8 cellular contexts compared by ENCODE assay signal in genomic region chr4:141220655-141221605, GRCh38. TPM values are rescaled to one million over a fixed set of nuclear protein-coding genes. Genes with fewer than 3 reads are reported as not detected.
DNase-seq lines count a peak whose midpoint lies in the region; ATAC-seq and TF ChIP-seq lines count a peak whose summit lies in the region.

TSS of gene ZNF330 (plus strand) at chr4:141220895. CDS start at chr4:141222372, 1,477 bp downstream.

- peak; percentile 50 for TF ChIP-seq CTCF in endodermal cell (conservative IDR thresholded peaks at IDR 0.05)

- H3K56ac ChIP-seq in mesendoderm (ENCODE audit: low read length) = peak within 1 kb of the TSS; percentile 90

- H3K4me2 ChIP-seq in mesendoderm (ENCODE audit: low read length) = peak within 1 kb of the TSS; percentile 5

- H3K4me1 Mint-ChIP-seq in endodermal cell = peaks cover 15% of the 10 kb centered on the region

- no peak within 1 kb of the TSS for H2AK5ac ChIP-seq in mesendoderm (ENCODE audit: low read length)

- no peak within 1 kb of the TSS for H2BK15ac ChIP-seq in mesendoderm (replicated peaks; ENCODE audit: low read depth)

- no peak within 1 kb of the TSS for H3K23ac ChIP-seq in mesendoderm (ENCODE audit: low read length)

- no peaks in the 10 kb centered on the region for H3K9me3 ChIP-seq in endodermal cell (ENCODE audit: control insufficient read depth, low read length)

- H3K27ac ChIP-seq in endodermal cell (ENCODE audit: low read depth, low read length) = peak within 1 kb of the TSS; percentile 47
- H3K27ac ChIP-seq in mesendoderm (ENCODE audit: low read depth, low read length) = no peak within 1 kb of the TSS

- H3K36me3 ChIP-seq in endodermal cell (ENCODE audit: control insufficient read depth, insufficient read depth, low read length) (peaks cover 21% of the 10 kb centered on the region), mesendoderm (ENCODE audit: control insufficient read depth, insufficient read depth, low read length) (no peaks in the 10 kb centered on the region)

- no peaks in the 10 kb centered on the region for H3K27me3 ChIP-seq in endodermal cell (ENCODE audit: control insufficient read depth, insufficient read depth, low read length, poor library complexity, severe bottlenecking)
- no peaks in the 10 kb centered on the region for H3K27me3 ChIP-seq in mesendoderm (ENCODE audit: insufficient read depth, low read length, poor library complexity)

- H3K4me1 ChIP-seq in endodermal cell (ENCODE audit: control insufficient read depth, insufficient read depth, low read length) (no peaks in the 10 kb centered on the region), mesendoderm (ENCODE audit: control insufficient read depth, low read depth, low read length) (no peaks in the 10 kb centered on the region)

- H3K9me3 Mint-ChIP-seq in endodermal cell = no peaks in the 10 kb centered on the region

- peak within 1 kb of the TSS; percentile 35 for H4K5ac ChIP-seq in mesendoderm (ENCODE audit: low read length)

- no peak within 1 kb of the TSS for H2BK5ac ChIP-seq in mesendoderm (ENCODE audit: low read length)

- no peak within 1 kb of the TSS for H4K8ac ChIP-seq in mesendoderm (ENCODE audit: low read depth, low read length)

- H3K4me3 Mint-ChIP-seq in endodermal cell = peak within 1 kb of the TSS; percentile 91

- H3K27ac Mint-ChIP-seq in endodermal cell = peak within 1 kb of the TSS; percentile 57

- peaks cover 16% of the 10 kb centered on the region for H3K36me3 Mint-ChIP-seq in endodermal cell (ENCODE audit: low read depth)

- peaks cover 2% of the 10 kb centered on the region for H3K27me3 Mint-ChIP-seq in endodermal cell (ENCODE audit: insufficient read depth)

- WGBS in endodermal cell (ENCODE audit: insufficient coverage in 1 of 2, insufficient read length in 1 of 2), 2 experiments = 1% methylated on average over 40 to 56 of the region's 56 CpGs
- no CpG with 5 or more reads among the region's 56 CpGs for WGBS in mesendoderm (ENCODE audit: extremely low coverage, insufficient coverage, low lambda C conversion rate)

- H3K9ac ChIP-seq in endodermal cell (ENCODE audit: extremely low read depth, low read length, poor library complexity, severe bottlenecking) = peak within 1 kb of the TSS; percentile 64
- H3K9ac ChIP-seq in mesendoderm (ENCODE audit: low read length) = peak within 1 kb of the TSS; percentile 88

- peak within 1 kb of the TSS; percentile 35 for H3K18ac ChIP-seq in mesendoderm (ENCODE audit: low read length)

- peak; percentile 93 for ATAC-seq in GM19452 (IDR thresholded peaks at IDR 0.05; ENCODE audit: unreplicated experiment)

- H2BK120ac ChIP-seq in mesendoderm (ENCODE audit: low read depth, low read length) = no peak within 1 kb of the TSS

- H3K4ac ChIP-seq in mesendoderm (ENCODE audit: low read depth, low read length) = peak within 1 kb of the TSS; percentile 76

- H3K79me2 ChIP-seq in mesendoderm (ENCODE audit: control insufficient read depth, insufficient read depth, low read length) = peaks cover 5% of the 10 kb centered on the region

- H3K79me1 ChIP-seq in mesendoderm (ENCODE audit: low read length) = no peaks in the 10 kb centered on the region

- DNase-seq in COR-L47 (lab: John Stamatoyannopoulos, UW) = peak; percentile 78
- DNase-seq in HK-2 (ENCODE audit: unreplicated experiment) = peak; percentile 92
- DNase-seq in NOMO-1 treated with dmso at 0.1 percent for 144 hours (lab: John Stamatoyannopoulos, UW; ENCODE audit: unreplicated experiment) = peak; percentile 36
- DNase-seq in activated CD8-positive, alpha-beta memory T cell treated with anti-CD3 and anti-CD28 coated beads, Interleukin-2, amount 50 U/mL, for 1 hour (ENCODE audit: extremely low read depth) = peak; percentile 49
- peak; percentile 98 for DNase-seq in endodermal cell
- DNase-seq in mesendoderm = peak; percentile 95
- peak; percentile 85 for DNase-seq in stimulated activated CD8-positive, alpha-beta memory T cell treated with anti-CD3 and anti-CD28 coated beads, Interleukin-15, amount 100 ng/mL, for 1 hour (ENCODE audit: low read depth)

- H3K4me3 ChIP-seq in endodermal cell (ENCODE audit: low read length) (peak within 1 kb of the TSS; percentile 92), mesendoderm (ENCODE audit: low read length) (peak within 1 kb of the TSS; percentile 97)

RNA-seq across cellular contexts. Expression of gene ZNF330, which starts in this region (rescaled TPM):
- total RNA-seq in endodermal cell = 10 to 100 TPM; 31.8 to 39.7 TPM
- 34.8 TPM for polyA plus RNA-seq in endodermal cell (2013, experiment 1 of 2)
- polyA plus RNA-seq in endodermal cell (2013, experiment 2 of 2) = 31.3 TPM
- 31.4 TPM for polyA plus RNA-seq in mesendoderm (2013, experiment 1 of 2)
- polyA plus RNA-seq in mesendoderm (2013, experiment 2 of 2) = 32.6 TPM

Comparison
In these comparisons a context has a peak if more than half of its experiments do, and no peak if none do; other contexts are left out.
1. DNase-seq: peak in every context shown above with its lines; median percentile 98 in endodermal cell; 95 in mesendoderm; 92 in HK-2; 85 in stimulated activated CD8-positive, alpha-beta memory T cell treated with anti-CD3 and anti-CD28 coated beads, Interleukin-15, amount 100 ng/mL, for 1 hour; 78 in COR-L47; 49 in activated CD8-positive, alpha-beta memory T cell treated with anti-CD3 and anti-CD28 coated beads, Interleukin-2, amount 50 U/mL, for 1 hour; 36 in NOMO-1 treated with dmso at 0.1 percent for 144 hours.